ENCODE assay signal across 8 cellular contexts in genomic region chr3:30659270-30660127, GRCh38. TPM values are rescaled to one million over a fixed set of nuclear protein-coding genes. Genes with fewer than 3 reads are reported as not detected.
DNase-seq lines count a peak whose midpoint lies in the region; ATAC-seq and TF ChIP-seq lines count a peak whose summit lies in the region.

No MANE protein-coding gene starts in this region.

- H3K9me2 ChIP-seq in hepatocyte (replicated peaks; ENCODE audit: insufficient read depth): no peaks in the 10 kb centered on the region

- peak overlapping the region; percentile 20 for H3K4me2 ChIP-seq in hepatocyte

- DNase-seq in activated CD4-positive, alpha-beta T cell treated with anti-CD3 and anti-CD28 coated beads, Interleukin-2, amount 10 ng/mL, durations not matched to agents 24 days and 14 days: peak; percentile 59
- DNase-seq in activated CD4-positive, alpha-beta T cell treated with anti-CD3 and anti-CD28 coated beads, Interleukin-2, amount 50 U/mL, for 48 hours: no peak
- DNase-seq in activated naive CD4-positive, alpha-beta T cell treated with anti-CD3 and anti-CD28 coated beads, Interleukin-2, amount 50 U/mL, for 72 hours (ENCODE audit: low spot score in 2 of 2): no peak
- peak; percentile 31 for DNase-seq in hepatocyte (ENCODE audit: low spot score)
- peak; percentile 80 for DNase-seq in stromal cell of bone marrow (ENCODE audit: low read depth)

- no peaks in the 10 kb centered on the region for H3K9me3 Mint-ChIP-seq in activated CD4-positive, alpha-beta T cell treated with anti-CD3 and anti-CD28 coated beads, Interleukin-2, amount 10 ng/mL, durations not matched to agents 24 days and 14 days
- H3K9me3 Mint-ChIP-seq in activated naive CD4-positive, alpha-beta T cell treated with anti-CD3 and anti-CD28 coated beads, Interleukin-2, amount 50 U/mL, for 72 hours: peaks cover 0 to 3% of the 10 kb centered on the region in 2 donors

- no peak overlapping the region for H3K4me3 ChIP-seq in hepatocyte

- H3K4me1 ChIP-seq in hepatocyte (ENCODE audit: insufficient read depth): peaks cover 24% of the 10 kb centered on the region

- TF ChIP-seq CTCF in hepatocyte (IDR thresholded peaks at IDR 0.05; ENCODE audit: poor library complexity): no peak

- no peaks in the 10 kb centered on the region for H3K27me3 Mint-ChIP-seq in activated CD4-positive, alpha-beta T cell treated with anti-CD3 and anti-CD28 coated beads, Interleukin-2, amount 10 ng/mL, durations not matched to agents 24 days and 14 days

- H3K27me3 ChIP-seq in hepatocyte: no peaks in the 10 kb centered on the region

- H3K4me1 Mint-ChIP-seq in activated CD4-positive, alpha-beta T cell treated with anti-CD3 and anti-CD28 coated beads, Interleukin-2, amount 10 ng/mL, durations not matched to agents 24 days and 14 days: peaks cover 82% of the 10 kb centered on the region

- H3K27ac ChIP-seq in hepatocyte: peak overlapping the region; percentile 57

- H3K27ac Mint-ChIP-seq in activated CD4-positive, alpha-beta T cell treated with anti-CD3 and anti-CD28 coated beads, Interleukin-2, amount 10 ng/mL, durations not matched to agents 24 days and 14 days: peak overlapping the region; percentile 97
- H3K27ac Mint-ChIP-seq in activated naive CD4-positive, alpha-beta T cell treated with anti-CD3 and anti-CD28 coated beads, Interleukin-2, amount 50 U/mL, for 72 hours: peak overlapping the region; percentile 95 to 97

- no peaks in the 10 kb centered on the region for H3K36me3 ChIP-seq in hepatocyte (replicated peaks; ENCODE audit: insufficient read depth, low read depth)

- no peaks in the 10 kb centered on the region for H4K20me1 ChIP-seq in hepatocyte (ENCODE audit: insufficient read depth, poor library complexity, severe bottlenecking)

- WGBS in hepatocyte (ENCODE audit: low lambda C conversion rate, missing lambda C conversion rate): 78% methylated on average over 7 of the region's 7 CpGs

- H3K79me2 ChIP-seq in hepatocyte: peaks cover 19% of the 10 kb centered on the region

- H3K36me3 Mint-ChIP-seq in activated CD4-positive, alpha-beta T cell treated with anti-CD3 and anti-CD28 coated beads, Interleukin-2, amount 10 ng/mL, durations not matched to agents 24 days and 14 days (ENCODE audit: low read depth): peaks cover 66% of the 10 kb centered on the region
- H3K36me3 Mint-ChIP-seq in activated naive CD4-positive, alpha-beta T cell treated with anti-CD3 and anti-CD28 coated beads, Interleukin-2, amount 50 U/mL, for 72 hours: peaks cover 61 to 78% of the 10 kb centered on the region in 2 donors

- intact Hi-C loops in activated CD4-positive, alpha-beta T cell treated with anti-CD3 and anti-CD28 coated beads, Interleukin-2, amount 10 ng/mL, durations not matched to agents 24 days and 14 days (cut with micrococcal nuclease): loop anchor here (1.0 to 10.0 kb wide), 5 partner anchors 39 to 1098 kb away; partner anchors contain the start of gene TGFBR2

- ATAC-seq in activated naive CD4-positive, alpha-beta T cell treated with anti-CD3 and anti-CD28 coated beads, Interleukin-2, amount 50 U/mL, for 72 hours: no peak
- no peak for ATAC-seq in HG03342 (IDR thresholded peaks at IDR 0.05; ENCODE audit: unreplicated experiment)
- ATAC-seq in HG02759 (IDR thresholded peaks at IDR 0.05; ENCODE audit: unreplicated experiment): no peak
- no peak for ATAC-seq in GM19467 (IDR thresholded peaks at IDR 0.05; ENCODE audit: unreplicated experiment)

- no peaks in the 10 kb centered on the region for H3K9me3 ChIP-seq in hepatocyte (ENCODE audit: low read depth)

- H3K4me3 Mint-ChIP-seq in activated CD4-positive, alpha-beta T cell treated with anti-CD3 and anti-CD28 coated beads, Interleukin-2, amount 10 ng/mL, durations not matched to agents 24 days and 14 days: peak overlapping the region; percentile 84

- no peak overlapping the region for H2AFZ ChIP-seq in hepatocyte

RNA-seq across cellular contexts. Expression of gene TGFBR2, which starts 53.1 kb away (rescaled TPM):
- total RNA-seq in activated CD4-positive, alpha-beta T cell treated with anti-CD3 and anti-CD28 coated beads, Interleukin-2, amount 10 ng/mL, durations not matched to agents 24 days and 14 days: 45.3 and 47.6 TPM in 2 replicates
- 10 to 100 TPM; 45.0 to 74.1 TPM for total RNA-seq in activated naive CD4-positive, alpha-beta T cell treated with anti-CD3 and anti-CD28 coated beads, Interleukin-2, amount 50 U/mL, for 72 hours
- 50.5 and 52.8 TPM in 2 replicates for total RNA-seq in hepatocyte
- 30.2 and 42.2 TPM in 2 replicates for polyA plus RNA-seq in hepatocyte

Comparison
In these comparisons a context has a peak if more than half of its experiments do, and no peak if none do; other contexts are left out.
1. DNase-seq: peak in activated CD4-positive, alpha-beta T cell treated with anti-CD3 and anti-CD28 coated beads, Interleukin-2, amount 10 ng/mL, durations not matched to agents 24 days and 14 days (single experiment), hepatocyte (single experiment) and stromal cell of bone marrow (single experiment); none in activated CD4-positive, alpha-beta T cell treated with anti-CD3 and anti-CD28 coated beads, Interleukin-2, amount 50 U/mL, for 48 hours (0 of 2) and activated naive CD4-positive, alpha-beta T cell treated with anti-CD3 and anti-CD28 coated beads, Interleukin-2, amount 50 U/mL, for 72 hours (0 of 2).